Comparison of ENCODE assay signal across 10 cellular contexts in genomic region chr2:64650722-64651338, GRCh38. TPM values are rescaled to one million over a fixed set of nuclear protein-coding genes. Genes with fewer than 3 reads are reported as not detected.
DNase-seq lines count a peak whose midpoint lies in the region; ATAC-seq and TF ChIP-seq lines count a peak whose summit lies in the region.
"Had no signal": no experiment of that assay in that cellular context is flagged by ENCODE, and none has a peak within 500 bp of the region (broad histone marks: within the 10 kb centered on the region; RNA-seq: fewer than 3 reads in every experiment).

No MANE protein-coding gene starts in this region.

- TF ChIP-seq POLR2A in suprapubic skin (IDR thresholded peaks at IDR 0.05): no peak

- H3K36me3 ChIP-seq in SU-DHL-6 (ENCODE audit: low read length) (no peaks in the 10 kb centered on the region), suprapubic skin (no peaks in the 10 kb centered on the region)

- H4K20me1 ChIP-seq in SU-DHL-6 (ENCODE audit: low read depth, low read length): peaks cover 20% of the 10 kb centered on the region

- H3K79me2 ChIP-seq in SU-DHL-6 (ENCODE audit: insufficient read depth, low read length): peaks cover 87% of the 10 kb centered on the region

- no peak for DNase-seq in activated naive CD4-positive, alpha-beta T cell treated with anti-CD3 and anti-CD28 coated beads, Interleukin-2, amount 10 ng/mL, durations not matched to agents 7 days and 5 days
- DNase-seq in activated naive CD4-positive, alpha-beta T cell (lab: John Stamatoyannopoulos, UW): no peak
- DNase-seq in left lobe of liver (ENCODE audit: low spot score) (peak; percentile 83), suprapubic skin (ENCODE audit: low spot score in 2 of 2) (no peak), caudate nucleus (lab: John Stamatoyannopoulos, UW) (no peak), hypothalamus (lab: John Stamatoyannopoulos, UW) (no peak)
- no peak for DNase-seq in stimulated activated naive B cell treated with anti-CD40 and anti-IgM and Interleukin-4, amounts not matched to agents 10 μg/mL and 1 μg/mL and 100 μg/mL, for 72 hours
- DNase-seq: SHP77 treated with DMSO at 0.1 percent for 48 hours had no signal

- H3K4me1 ChIP-seq in suprapubic skin: peaks cover 77% of the 10 kb centered on the region

- peak overlapping the region; percentile 96 for H3K4me2 ChIP-seq in SU-DHL-6 (ENCODE audit: low read depth, low read length, poor library complexity, severe bottlenecking)

- H3K4me3 ChIP-seq in SU-DHL-6 (ENCODE audit: insufficient read depth, low read length, poor library complexity, severe bottlenecking) (peak overlapping the region; percentile 88), suprapubic skin (no peak overlapping the region)

- no peaks in the 10 kb centered on the region for H3K9me2 ChIP-seq in SU-DHL-6 (replicated peaks; ENCODE audit: insufficient read depth, low read length)

- H3K9me3 Mint-ChIP-seq in activated naive CD4-positive, alpha-beta T cell treated with anti-CD3 and anti-CD28 coated beads, Interleukin-2, amount 10 ng/mL, durations not matched to agents 7 days and 5 days: no peaks in the 10 kb centered on the region
- H3K9me3 Mint-ChIP-seq in stimulated activated naive B cell treated with anti-CD40 and anti-IgM and Interleukin-4, amounts not matched to agents 10 μg/mL and 1 μg/mL and 100 μg/mL, for 72 hours: no peaks in the 10 kb centered on the region
- H3K9me3 Mint-ChIP-seq: central memory CD8-positive, alpha-beta T cell had no signal

- H3F3A ChIP-seq in SU-DHL-6 (ENCODE audit: insufficient read depth): peaks cover 68% of the 10 kb centered on the region

- no peaks in the 10 kb centered on the region for H3K36me3 Mint-ChIP-seq in activated naive CD4-positive, alpha-beta T cell treated with anti-CD3 and anti-CD28 coated beads, Interleukin-2, amount 10 ng/mL, durations not matched to agents 7 days and 5 days
- peaks cover 0 to 2% of the 10 kb centered on the region in 2 donors for H3K36me3 Mint-ChIP-seq in stimulated activated naive B cell treated with anti-CD40 and anti-IgM and Interleukin-4, amounts not matched to agents 10 μg/mL and 1 μg/mL and 100 μg/mL, for 72 hours

- H3K27ac ChIP-seq in SU-DHL-6 (ENCODE audit: low read depth, low read length): peak overlapping the region; percentile 91
- H3K27ac ChIP-seq in suprapubic skin: peak overlapping the region; percentile 73
- H3K27ac ChIP-seq in caudate nucleus (ENCODE audit: low read depth, low read length): no peak overlapping the region

- H3K27ac Mint-ChIP-seq in activated naive CD4-positive, alpha-beta T cell treated with anti-CD3 and anti-CD28 coated beads, Interleukin-2, amount 10 ng/mL, durations not matched to agents 7 days and 5 days: no peak overlapping the region
- H3K27ac Mint-ChIP-seq in stimulated activated naive B cell treated with anti-CD40 and anti-IgM and Interleukin-4, amounts not matched to agents 10 μg/mL and 1 μg/mL and 100 μg/mL, for 72 hours: no peak overlapping the region

- WGBS in suprapubic skin: 58% methylated on average over 5 of the region's 5 CpGs

- H2AFZ ChIP-seq in SU-DHL-6 (ENCODE audit: low read depth, low read length, severe bottlenecking): no peak overlapping the region

- H3K4me1 Mint-ChIP-seq in activated naive CD4-positive, alpha-beta T cell treated with anti-CD3 and anti-CD28 coated beads, Interleukin-2, amount 10 ng/mL, durations not matched to agents 7 days and 5 days: peaks cover 64% of the 10 kb centered on the region
- peaks cover 38 to 77% of the 10 kb centered on the region in 2 donors for H3K4me1 Mint-ChIP-seq in stimulated activated naive B cell treated with anti-CD40 and anti-IgM and Interleukin-4, amounts not matched to agents 10 μg/mL and 1 μg/mL and 100 μg/mL, for 72 hours

- peaks cover 7% of the 10 kb centered on the region for H3K27me3 Mint-ChIP-seq in activated naive CD4-positive, alpha-beta T cell treated with anti-CD3 and anti-CD28 coated beads, Interleukin-2, amount 10 ng/mL, durations not matched to agents 7 days and 5 days
- no peaks in the 10 kb centered on the region for H3K27me3 Mint-ChIP-seq in stimulated activated naive B cell treated with anti-CD40 and anti-IgM and Interleukin-4, amounts not matched to agents 10 μg/mL and 1 μg/mL and 100 μg/mL, for 72 hours
- H3K27me3 Mint-ChIP-seq: central memory CD8-positive, alpha-beta T cell had no signal

- H3K4me3 Mint-ChIP-seq in activated naive CD4-positive, alpha-beta T cell treated with anti-CD3 and anti-CD28 coated beads, Interleukin-2, amount 10 ng/mL, durations not matched to agents 7 days and 5 days: peak overlapping the region; percentile 11
- H3K4me3 Mint-ChIP-seq in stimulated activated naive B cell treated with anti-CD40 and anti-IgM and Interleukin-4, amounts not matched to agents 10 μg/mL and 1 μg/mL and 100 μg/mL, for 72 hours: no peak overlapping the region

- H3K9me3 ChIP-seq in SU-DHL-6 (ENCODE audit: insufficient read depth, low read length): no peaks in the 10 kb centered on the region
- H3K9me3 ChIP-seq in suprapubic skin: no peaks in the 10 kb centered on the region

- no peak for TF ChIP-seq CTCF in SU-DHL-6 (IDR thresholded peaks at IDR 0.05; ENCODE audit: insufficient read depth, low read length, poor library complexity, severe bottlenecking)
- no peak for TF ChIP-seq CTCF in suprapubic skin (IDR thresholded peaks at IDR 0.05)

- H3K27me3 ChIP-seq in SU-DHL-6 (ENCODE audit: low read length) (no peaks in the 10 kb centered on the region), suprapubic skin (no peaks in the 10 kb centered on the region)

- ATAC-seq in left lobe of liver: peak; percentile 9
- ATAC-seq in stimulated activated naive B cell treated with anti-CD40 and anti-IgM and Interleukin-4, amounts not matched to agents 10 μg/mL and 1 μg/mL and 100 μg/mL, for 72 hours (replicated peaks): no peak

- H3K9ac ChIP-seq in SU-DHL-6 (ENCODE audit: low read length): peak overlapping the region; percentile 94

- CTCF ChIA-PET in activated naive CD4-positive, alpha-beta T cell treated with anti-CD3 and anti-CD28 coated beads, Interleukin-2, amount 10 ng/mL, durations not matched to agents 7 days and 5 days (lab: Charles Lee): interaction anchor here (0.6 to 6.6 kb wide), 10 partner anchors 12 to 266 kb away, joined by 3 to 53 read pairs (median 4); no protein-coding TSS in a partner anchor

- no peak for TF ChIP-seq EP300 in suprapubic skin (IDR thresholded peaks at IDR 0.05)

RNA-seq across cellular contexts. Expression of gene SERTAD2, which starts 2.9 kb away (rescaled TPM):
- total RNA-seq in left lobe of liver (13.8 TPM), suprapubic skin (10 to 100 TPM; 23.7 to 36.4 (median 30.9) TPM)
